In the genomic region with DNA sequence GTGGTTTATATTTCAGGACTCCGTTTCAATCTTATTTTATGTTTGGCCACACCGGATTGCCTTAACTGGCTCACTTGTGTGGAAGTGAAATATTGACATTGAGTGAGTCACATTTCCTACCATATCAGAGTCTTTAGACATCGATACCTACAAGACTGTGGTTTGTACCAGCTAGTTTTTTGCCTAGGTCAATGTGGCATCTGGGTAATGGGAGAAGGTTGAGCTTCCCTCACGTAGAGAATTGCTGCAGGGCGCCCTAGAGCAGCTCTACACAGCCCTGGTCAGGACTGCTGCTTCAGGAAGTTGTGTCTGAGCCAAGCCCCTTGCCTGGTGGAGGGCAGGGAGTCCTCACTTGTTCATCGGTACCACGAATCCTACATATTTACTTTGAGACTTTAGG, we compare ENCODE assay signal across 9 cellular contexts. TPM values are rescaled to one million over a fixed set of nuclear protein-coding genes. Genes with fewer than 3 reads are reported as not detected.
DNase-seq lines count a peak whose midpoint lies in the region; TF ChIP-seq lines count a peak whose summit lies in the region.
"Had no signal": no experiment of that assay in that cellular context is flagged by ENCODE, and none has a peak within 500 bp of the region (broad histone marks: within the 10 kb centered on the region; RNA-seq: fewer than 3 reads in every experiment).

No MANE protein-coding gene starts in this region.

- H3K4me1 ChIP-seq in ES-I3 (ENCODE audit: insufficient read depth, low read length), result peaks cover 14% of the 10 kb centered on the region
- H3K4me1 ChIP-seq in NT2/D1 (ENCODE audit: insufficient read depth, insufficient read length), result peaks cover 8% of the 10 kb centered on the region
- peaks cover 23% of the 10 kb centered on the region for H3K4me1 ChIP-seq in ectodermal cell (ENCODE audit: control insufficient read depth, insufficient read depth, low read length)
- no peaks in the 10 kb centered on the region for H3K4me1 ChIP-seq in rectal smooth muscle tissue (ENCODE audit: control insufficient read depth, insufficient read depth, low read length)
- H3K4me1 ChIP-seq in esophagus squamous epithelium, result peaks cover 11 to 20% (median 12%) of the 10 kb centered on the region in 3 donors
- peaks cover under 1% of the 10 kb centered on the region for H3K4me1 ChIP-seq in Karpas-422 (ENCODE audit: low read length)
- H3K4me1 ChIP-seq in OCI-LY7 (ENCODE audit: insufficient read depth, low read length, poor library complexity, severe bottlenecking), result no peaks in the 10 kb centered on the region

- no peaks in the 10 kb centered on the region for H3K36me3 ChIP-seq in ES-I3 (ENCODE audit: insufficient read depth, low read length)
- peaks cover 2% of the 10 kb centered on the region for H3K36me3 ChIP-seq in NT2/D1 (ENCODE audit: insufficient read depth, insufficient read length, low read length)
- H3K36me3 ChIP-seq in ectodermal cell (ENCODE audit: control insufficient read depth, insufficient read depth, low read length), result no peaks in the 10 kb centered on the region
- no peaks in the 10 kb centered on the region for H3K36me3 ChIP-seq in rectal smooth muscle tissue (ENCODE audit: control insufficient read depth, insufficient read depth, low read length)
- no peaks in the 10 kb centered on the region for H3K36me3 ChIP-seq in esophagus squamous epithelium
- H3K36me3 ChIP-seq in Karpas-422 (ENCODE audit: insufficient read depth, low read length), result no peaks in the 10 kb centered on the region
- no peaks in the 10 kb centered on the region for H3K36me3 ChIP-seq in OCI-LY7 (ENCODE audit: insufficient read depth, low read length)

- H4K20me1 ChIP-seq in Karpas-422 (ENCODE audit: insufficient read depth, low read depth, low read length) (no peaks in the 10 kb centered on the region), OCI-LY7 (ENCODE audit: insufficient read depth, low read length) (no peaks in the 10 kb centered on the region)

- peak overlapping the region; percentile 89 for H3K4me3 ChIP-seq in NT2/D1 (ENCODE audit: insufficient read length, low read depth)
- H3K4me3 ChIP-seq in ectodermal cell (ENCODE audit: insufficient read depth, low read depth, low read length), result peak overlapping the region; percentile 87
- H3K4me3 ChIP-seq in rectal smooth muscle tissue (ENCODE audit: low read length), result peak overlapping the region; percentile 71
- H3K4me3 ChIP-seq in esophagus squamous epithelium, result peak overlapping the region in 2 of 4 donors; percentile 56 to 71
- no peak overlapping the region for H3K4me3 ChIP-seq in Karpas-422 (ENCODE audit: low read length)
- H3K4me3 ChIP-seq in OCI-LY7 (ENCODE audit: low read depth, low read length, poor library complexity, severe bottlenecking), result no peak overlapping the region

- H3K9ac ChIP-seq in ES-I3 (ENCODE audit: low read depth, low read length) (peak overlapping the region; percentile 65; the same call in 1 of the 2 replicates), NT2/D1 (ENCODE audit: insufficient read length, low read depth) (peak overlapping the region; percentile 88), rectal smooth muscle tissue (ENCODE audit: low read length) (no peak overlapping the region), Karpas-422 (ENCODE audit: low read length) (no peak overlapping the region)
- H3K9ac ChIP-seq: KMS-11 had no signal

- POLR2A ChIA-PET in OCI-LY7 (lab: Charles Lee), result interaction anchor here (0.6 kb wide), 1 partner anchor 22 kb away, joined by 4 read pairs; no protein-coding TSS in a partner anchor

- H3K27me3 ChIP-seq in NT2/D1 (ENCODE audit: insufficient read depth, insufficient read length) (no peaks in the 10 kb centered on the region), ectodermal cell (ENCODE audit: control insufficient read depth, insufficient read depth, low read length, poor library complexity, severe bottlenecking) (peaks cover 9% of the 10 kb centered on the region), rectal smooth muscle tissue (ENCODE audit: control insufficient read depth, insufficient read depth, low read length) (peaks cover 2% of the 10 kb centered on the region), esophagus squamous epithelium (peaks cover 0 to 74% (median 0%) of the 10 kb centered on the region in 4 donors), Karpas-422 (ENCODE audit: low read length) (no peaks in the 10 kb centered on the region)

- TF ChIP-seq POLR2A in esophagus squamous epithelium (IDR thresholded peaks at IDR 0.05), result no peak

- H2AFZ ChIP-seq in Karpas-422 (ENCODE audit: low read length) (no peak overlapping the region), OCI-LY7 (ENCODE audit: low read length) (no peak overlapping the region)

- no peak overlapping the region for H3K27ac ChIP-seq in ectodermal cell (ENCODE audit: insufficient read depth, low read depth, low read length, poor library complexity, severe bottlenecking)
- H3K27ac ChIP-seq in rectal smooth muscle tissue (ENCODE audit: low read depth, low read length), result no peak overlapping the region
- H3K27ac ChIP-seq in esophagus squamous epithelium, result no peak overlapping the region
- no peak overlapping the region for H3K27ac ChIP-seq in Karpas-422 (ENCODE audit: low read length)
- no peak overlapping the region for H3K27ac ChIP-seq in OCI-LY7 (ENCODE audit: low read depth, low read length, poor library complexity, severe bottlenecking)
- H3K27ac ChIP-seq: KMS-11 had no signal

- DNase-seq in NT2/D1 (ENCODE audit: low read depth, low spot score), result no peak
- no peak for DNase-seq in stimulated activated CD4-positive, alpha-beta T cell treated with anti-CD3 and anti-CD28 coated beads, Interleukin-4, amount 100 ng/mL, for 4 hours
- DNase-seq in esophagus squamous epithelium (lab: John Stamatoyannopoulos, UW), result no peak
- no peak for DNase-seq in Karpas-422
- DNase-seq in OCI-LY7 (ENCODE audit: low spot score), result no peak

- CTCF ChIA-PET in OCI-LY7 (lab: Charles Lee; ENCODE audit: unreplicated experiment), result no interaction called here

- WGBS in ectodermal cell, 2 experiments, result 62 to 64% methylated on average over 7 of the region's 7 CpGs
- 57 to 71% methylated on average over 5 to 6 of the region's 7 CpGs for WGBS in esophagus squamous epithelium, 2 donors

- H3K4me2 ChIP-seq in Karpas-422 (ENCODE audit: low read depth, low read length, poor library complexity, severe bottlenecking), result no peak overlapping the region
- H3K4me2 ChIP-seq in OCI-LY7 (ENCODE audit: low read length), result no peak overlapping the region
- H3K4me2 ChIP-seq: KMS-11 had no signal

- H3K79me2 ChIP-seq in Karpas-422 (ENCODE audit: low read length) (no peaks in the 10 kb centered on the region), OCI-LY7 (ENCODE audit: insufficient read depth, low read depth, low read length) (no peaks in the 10 kb centered on the region)

- TF ChIP-seq CTCF in esophagus squamous epithelium (IDR thresholded peaks at IDR 0.05) (no peak), OCI-LY7 (conservative IDR thresholded peaks at IDR 0.05; ENCODE audit: low read length) (no peak)

- intact Hi-C loops in esophagus squamous epithelium (cut with DNase I) (no loop called here), OCI-LY7 (cut with micrococcal nuclease; ENCODE audit: unreplicated experiment) (no loop called here)

- H3K9me2 ChIP-seq in Karpas-422 (replicated peaks; ENCODE audit: insufficient read depth, low read length), result no peaks in the 10 kb centered on the region
- H3K9me2 ChIP-seq in OCI-LY7 (ENCODE audit: insufficient read depth, low read length), result no peaks in the 10 kb centered on the region

- no peaks in the 10 kb centered on the region for H3K9me3 ChIP-seq in ES-I3 (ENCODE audit: control insufficient read depth, insufficient read depth, low read length)
- H3K9me3 ChIP-seq in NT2/D1 (ENCODE audit: insufficient read depth, low read length), result no peaks in the 10 kb centered on the region
- H3K9me3 ChIP-seq in ectodermal cell (ENCODE audit: control insufficient read depth, low read length), result no peaks in the 10 kb centered on the region
- no peaks in the 10 kb centered on the region for H3K9me3 ChIP-seq in esophagus squamous epithelium
- H3K9me3 ChIP-seq in Karpas-422 (ENCODE audit: low read length), result no peaks in the 10 kb centered on the region
- H3K9me3 ChIP-seq in OCI-LY7 (ENCODE audit: low read length), result no peaks in the 10 kb centered on the region

- no TSS peak for BruUV-seq in OCI-LY7 (replicated peaks; lab: Mats Ljungman, UMichigan)

RNA-seq across cellular contexts. Expression of gene GRAMD1B, which starts 1.6 kb away (rescaled TPM):
- polyA plus RNA-seq in ectodermal cell (2013, experiment 1 of 4), result 18.8 TPM
- polyA plus RNA-seq in ectodermal cell (2013, experiment 2 of 4), result 25.7 TPM
- polyA plus RNA-seq in ectodermal cell (2013, experiment 3 of 4), result 14.9 TPM
- 19.3 TPM for polyA plus RNA-seq in ectodermal cell (2013, experiment 4 of 4)
- total RNA-seq in esophagus squamous epithelium (1 to 10 TPM in 3 of 4 donors, under 1 TPM in 1; 0.61 to 1.7 (median 1.1) TPM), OCI-LY7 (2022) (not detected in 2 replicates)
- total RNA-seq in Karpas-422 (2014; rRNA removed; shearing (Covaris generic); ENCODE audit: low replicate concordance), result 59.9 and 79.0 TPM in 2 replicates
- 0.16 TPM in 1 of 2 replicates, not detected in the other for total RNA-seq in OCI-LY7 (2014; rRNA removed; shearing (Covaris generic))

Comparison
In these comparisons a context has a peak if more than half of its experiments do, and no peak if none do; other contexts are left out.
1. H3K9ac ChIP-seq: peak in ES-I3 (single experiment) and NT2/D1 (single experiment); none in rectal smooth muscle tissue (single experiment) and Karpas-422 (single experiment).
2. H3K4me3 ChIP-seq: peak in NT2/D1 (single experiment), ectodermal cell (single experiment) and rectal smooth muscle tissue (single experiment); none in Karpas-422 (single experiment) and OCI-LY7 (single experiment).
3. RNA of gene GRAMD1B, which starts 1.6 kb away (total RNA-seq): 59.9 to 79.0 TPM in Karpas-422; 0.61 to 1.7 TPM in esophagus squamous epithelium and 0.16 TPM in OCI-LY7; every median in the first group is over 10 times any median in the second.